ENCODE assay signal across 1 cellular context in genomic region chr11:76588455-76589325, GRCh38.
TF ChIP-seq lines count a peak whose summit lies in the region.

No MANE protein-coding gene starts in this region.

TF ChIP-seq in GM23338, 12 proteins besides CTCF, POLR2A, EP300 and RAD21 (continued from another document):
- TF ChIP-seq ZNF462 (CRISPR knock-in tag; IDR thresholded peaks at IDR 0.05), result no peak
- TF ChIP-seq ZNF114 (CRISPR knock-in tag; IDR thresholded peaks at IDR 0.05), result no peak
- TF ChIP-seq, protein P1, sequence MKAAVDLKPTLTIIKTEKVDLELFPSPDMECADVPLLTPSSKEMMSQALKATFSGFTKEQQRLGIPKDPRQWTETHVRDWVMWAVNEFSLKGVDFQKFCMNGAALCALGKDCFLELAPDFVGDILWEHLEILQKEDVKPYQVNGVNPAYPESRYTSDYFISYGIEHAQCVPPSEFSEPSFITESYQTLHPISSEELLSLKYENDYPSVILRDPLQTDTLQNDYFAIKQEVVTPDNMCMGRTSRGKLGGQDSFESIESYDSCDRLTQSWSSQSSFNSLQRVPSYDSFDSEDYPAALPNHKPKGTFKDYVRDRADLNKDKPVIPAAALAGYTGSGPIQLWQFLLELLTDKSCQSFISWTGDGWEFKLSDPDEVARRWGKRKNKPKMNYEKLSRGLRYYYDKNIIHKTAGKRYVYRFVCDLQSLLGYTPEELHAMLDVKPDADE (IDR thresholded peaks at IDR 0.05), result no peak
- TF ChIP-seq NANOG (IDR thresholded peaks at IDR 0.05; ENCODE audit: borderline replicate concordance), result no peak
